Comparison of ENCODE assay signal across 17 cellular contexts in the genomic region with DNA sequence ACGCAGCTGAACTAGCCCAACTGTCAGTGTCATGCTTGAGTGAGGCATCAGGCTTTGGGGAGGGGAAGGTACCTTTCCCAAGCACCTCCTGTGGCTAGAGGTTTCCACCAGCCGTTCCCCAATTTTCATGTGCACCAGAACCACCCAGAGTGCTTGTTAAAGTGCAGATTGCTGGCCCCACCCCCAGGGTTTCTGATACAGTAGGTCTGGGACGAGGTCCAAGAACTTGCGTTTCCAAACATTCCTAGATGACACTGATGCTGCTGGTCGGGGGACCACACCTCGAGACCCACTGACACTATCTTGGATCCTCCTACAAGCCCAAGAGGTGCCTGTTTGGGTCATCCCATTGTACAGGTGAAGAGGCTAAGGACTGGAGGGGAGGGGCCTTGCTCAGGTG. TPM values are rescaled to one million over a fixed set of nuclear protein-coding genes. Genes with fewer than 3 reads are reported as not detected.
DNase-seq lines count a peak whose midpoint lies in the region; ATAC-seq and TF ChIP-seq lines count a peak whose summit lies in the region.
"Had no signal": no experiment of that assay in that cellular context is flagged by ENCODE, and none has a peak within 500 bp of the region (broad histone marks: within the 10 kb centered on the region; RNA-seq: fewer than 3 reads in every experiment).

No MANE protein-coding gene starts in this region.

- no peaks in the 10 kb centered on the region for H3K36me3 Mint-ChIP-seq in neural crest cell (ENCODE audit: low read depth)

- H3K27ac ChIP-seq in psoas muscle = no peak overlapping the region
- H3K27ac ChIP-seq: C4-2B, GM23248 had no signal

- H3K4me3 Mint-ChIP-seq in neural crest cell = no peak overlapping the region

- 26 to 37% (median 31%) methylated on average over 6 of the region's 6 CpGs for WGBS in psoas muscle, 3 donors

- no peaks in the 10 kb centered on the region for H3K9me3 Mint-ChIP-seq in neural crest cell

- intact Hi-C loops in psoas muscle (cut with DNase I) = no loop called here

- peaks cover 6% of the 10 kb centered on the region for H3K4me1 ChIP-seq in psoas muscle

- no peaks in the 10 kb centered on the region for H3K9me3 ChIP-seq in psoas muscle

- ATAC-seq in GM21576 (IDR thresholded peaks at IDR 0.05; ENCODE audit: unreplicated experiment) (no peak), psoas muscle (no peak)
- ATAC-seq: HCT116 had no signal

- DNase-seq in NCI-H1694 treated with DMSO at 0.1 percent for 48 hours (lab: John Stamatoyannopoulos, UW) = peak; percentile 21
- no peak for DNase-seq in NCI-H1694 (lab: John Stamatoyannopoulos, UW)
- DNase-seq in EH (ENCODE audit: low read depth) = peak; percentile 35
- peak; percentile 43 for DNase-seq in choroid plexus epithelial cell (ENCODE audit: low read depth)
- no peak for DNase-seq in neural crest cell (ENCODE audit: low read depth, low spot score)
- no peak for DNase-seq in CD1c-positive myeloid dendritic cell (ENCODE audit: extremely low spot score)
- DNase-seq in psoas muscle = no peak
- DNase-seq: 8988T, Calu3, DMS79, GM23248, NCI-H1048, NCI-H146, NCI-H526 treated with DMSO at 0.1 percent for 48 hours had no signal

- no peak for TF ChIP-seq CTCF in choroid plexus epithelial cell (conservative IDR thresholded peaks at IDR 0.05; ENCODE audit: low read depth, low read length)
- no peak for TF ChIP-seq CTCF in neural crest cell (conservative IDR thresholded peaks at IDR 0.05)
- no peak for TF ChIP-seq CTCF in psoas muscle (IDR thresholded peaks at IDR 0.05)

- H3K4me1 Mint-ChIP-seq in neural crest cell = peaks cover 11% of the 10 kb centered on the region

- H3K27ac Mint-ChIP-seq in neural crest cell (ENCODE audit: unreplicated experiment) = peak overlapping the region; percentile 81

- no peaks in the 10 kb centered on the region for H3K36me3 ChIP-seq in psoas muscle (ENCODE audit: insufficient read depth in 1 of 2, low read depth in 1 of 2)

- H3K4me3 ChIP-seq in choroid plexus epithelial cell (ENCODE audit: low read depth, low read length) (no peak overlapping the region), psoas muscle (no peak overlapping the region)
- H3K4me3 ChIP-seq: GM23248 had no signal

- no peaks in the 10 kb centered on the region for H3K27me3 ChIP-seq in psoas muscle (ENCODE audit: insufficient read depth in 3 of 3, low read length in 2 of 3)

- peaks cover 16% of the 10 kb centered on the region for H3K27me3 Mint-ChIP-seq in neural crest cell (ENCODE audit: low read depth)

RNA-seq across cellular contexts. Expression of a gene that starts 59.8 kb away (rescaled TPM):
- 2.0 and 3.0 TPM in 2 replicates for total RNA-seq in neural crest cell
- 10 to 100 TPM in 2 of 4 donors, 1 to 10 TPM in 2; 6.0 to 20.1 (median 10.1) TPM for total RNA-seq in psoas muscle
- 10 to 100 TPM in 1 of 3 donors, 1 to 10 TPM in 2; 6.9 to 16.6 (median 7.6) TPM for polyA plus RNA-seq in psoas muscle

Comparison
In these comparisons a context has a peak if more than half of its experiments do, and no peak if none do; other contexts are left out.
1. DNase-seq: peak in NCI-H1694 treated with DMSO at 0.1 percent for 48 hours (single experiment), EH (single experiment) and choroid plexus epithelial cell (single experiment); none in NCI-H1694 (single experiment), neural crest cell (single experiment), CD1c-positive myeloid dendritic cell (single experiment) and psoas muscle (0 of 2).